8 cellular contexts compared by ENCODE assay signal in the genomic region with DNA sequence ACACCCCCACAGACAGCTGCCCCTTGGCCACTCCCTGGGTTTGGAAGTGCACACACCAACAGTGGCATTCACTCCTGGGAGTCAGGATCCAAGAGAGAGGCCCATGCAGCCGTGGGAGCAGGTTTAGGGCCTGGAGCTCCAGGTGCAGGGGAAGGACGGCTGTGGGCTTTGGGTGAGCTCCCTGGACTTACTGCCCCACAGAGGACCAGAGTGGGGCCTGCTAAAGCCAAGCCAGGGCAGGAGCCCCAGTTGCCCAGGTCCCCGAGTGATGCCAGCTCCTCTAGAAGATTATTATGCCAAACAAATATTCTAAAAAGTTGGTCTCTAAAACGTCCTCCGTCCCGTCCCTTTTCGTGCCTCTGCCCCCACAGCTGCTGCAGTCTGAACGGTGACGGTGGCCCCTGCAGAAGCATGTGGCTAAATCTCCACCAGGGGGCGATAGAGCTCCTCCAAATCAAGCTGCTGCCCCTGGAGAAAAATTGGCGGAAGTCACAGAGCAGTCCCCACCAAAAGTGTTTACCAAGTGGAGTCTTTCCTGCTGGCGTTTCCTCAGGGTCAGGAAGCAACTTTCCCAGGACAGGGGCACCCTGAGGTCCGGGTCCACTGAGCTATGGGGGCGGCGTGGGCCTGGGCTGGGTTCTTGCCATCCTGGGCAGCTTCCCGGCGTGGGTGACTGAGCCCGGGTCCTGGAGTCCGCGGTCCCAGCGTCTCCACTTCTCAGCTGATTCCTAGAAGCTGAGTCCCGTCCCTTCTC. TPM values are rescaled to one million over a fixed set of nuclear protein-coding genes. Genes with fewer than 3 reads are reported as not detected.
DNase-seq lines count a peak whose midpoint lies in the region; ATAC-seq and TF ChIP-seq lines count a peak whose summit lies in the region.

No MANE protein-coding gene starts in this region.

- H3K9ac ChIP-seq in parathyroid adenoma, result no peak overlapping the region

- H3K36me3 ChIP-seq in parathyroid adenoma (ENCODE audit: control insufficient read depth, insufficient read depth, low read length), result no peaks in the 10 kb centered on the region
- H3K36me3 ChIP-seq in thymus (ENCODE audit: control insufficient read depth, insufficient read depth), result peaks cover 19% of the 10 kb centered on the region

- WGBS in thymus, result 7% methylated on average over 22 of the region's 22 CpGs

- TF ChIP-seq CTCF in parathyroid adenoma (IDR thresholded peaks at IDR 0.05), result peak; percentile 96

- peak; percentile 40 for ATAC-seq in GM19455 (IDR thresholded peaks at IDR 0.05; ENCODE audit: unreplicated experiment)

- H3K27ac ChIP-seq in parathyroid adenoma, result no peak overlapping the region
- peak overlapping the region; percentile 88 for H3K27ac ChIP-seq in thymus (ENCODE audit: low read depth)

- H3K4me3 ChIP-seq in parathyroid adenoma (ENCODE audit: low read depth, low read length) (peak overlapping the region; percentile 44), thymus (ENCODE audit: low read length) (peak overlapping the region; percentile 70)

- H3K4me2 ChIP-seq in parathyroid adenoma (ENCODE audit: low read length), result peak overlapping the region; percentile 87

- H3K79me2 ChIP-seq in parathyroid adenoma, result peaks cover 8% of the 10 kb centered on the region

- peak overlapping the region; percentile 73 for H2AFZ ChIP-seq in parathyroid adenoma

- peak; percentile 88 for DNase-seq in AG20443 (ENCODE audit: low spot score)
- DNase-seq in NCI-H1092 (lab: John Stamatoyannopoulos, UW), result peak; percentile 44
- peak; percentile 87 for DNase-seq in SK-N-DZ (ENCODE audit: low spot score)
- peak; percentile 86 for DNase-seq in activated naive CD4-positive, alpha-beta T cell treated with anti-CD3 and anti-CD28 coated beads, Interleukin-2, amount 50 U/mL, for 16 hours
- DNase-seq in glomerular visceral epithelial cell (ENCODE audit: extremely low spot score), result peak; percentile 91

- H3K27me3 ChIP-seq in parathyroid adenoma (ENCODE audit: control insufficient read depth, insufficient read depth, low read length) (no peaks in the 10 kb centered on the region), thymus (ENCODE audit: control insufficient read depth, insufficient read depth) (no peaks in the 10 kb centered on the region)

- no peaks in the 10 kb centered on the region for H3K9me3 ChIP-seq in parathyroid adenoma (ENCODE audit: control insufficient read depth, low read length)
- H3K9me3 ChIP-seq in thymus (ENCODE audit: control insufficient read depth), result no peaks in the 10 kb centered on the region

- H3K4me1 ChIP-seq in parathyroid adenoma (peaks cover 8% of the 10 kb centered on the region), thymus (ENCODE audit: control insufficient read depth, insufficient read depth, low read length) (peaks cover 17% of the 10 kb centered on the region)

RNA-seq across cellular contexts. Expression of gene ARMC7, which starts 4.2 kb away (rescaled TPM):
- polyA plus RNA-seq in SK-N-DZ (2014; cell fraction: cytosol; rRNA removed), result 4.0 and 7.4 TPM in 2 replicates
- polyA plus RNA-seq in SK-N-DZ (2014; cell fraction: nucleus; rRNA removed), result 2.3 and 3.0 TPM in 2 replicates
- 10.0 TPM for polyA plus RNA-seq in thymus

RNA-seq across cellular contexts. Expression of gene NT5C, which starts 17.6 kb away (rescaled TPM):
- polyA plus RNA-seq in SK-N-DZ (2014; cell fraction: cytosol; rRNA removed), result 134 and 151 TPM in 2 replicates
- polyA plus RNA-seq in SK-N-DZ (2014; cell fraction: nucleus; rRNA removed), result 591 and 629 TPM in 2 replicates
- 103 TPM for polyA plus RNA-seq in thymus

RNA-seq across cellular contexts. Expression of gene SLC16A5, which starts 26.2 kb away (rescaled TPM):
- polyA plus RNA-seq in SK-N-DZ (2014; cell fraction: cytosol; rRNA removed), result not detected in 2 replicates
- 0.72 and 3.3 TPM in 2 replicates for polyA plus RNA-seq in SK-N-DZ (2014; cell fraction: nucleus; rRNA removed)
- 5.0 TPM for polyA plus RNA-seq in thymus

RNA-seq across cellular contexts. Expression of gene JPT1, which starts 40.3 kb away (rescaled TPM):
- 510 and 575 TPM in 2 replicates for polyA plus RNA-seq in SK-N-DZ (2014; cell fraction: cytosol; rRNA removed)
- 348 and 374 TPM in 2 replicates for polyA plus RNA-seq in SK-N-DZ (2014; cell fraction: nucleus; rRNA removed)
- polyA plus RNA-seq in thymus, result 130 TPM
